23 cellular contexts compared by ENCODE assay signal in genomic region chr12:102232446-102232845, GRCh38. TPM values are rescaled to one million over a fixed set of nuclear protein-coding genes. Genes with fewer than 3 reads are reported as not detected.
DNase-seq lines count a peak whose midpoint lies in the region; ATAC-seq and TF ChIP-seq lines count a peak whose summit lies in the region.
"Had no signal": no experiment of that assay in that cellular context is flagged by ENCODE, and none has a peak within 500 bp of the region (broad histone marks: within the 10 kb centered on the region; RNA-seq: fewer than 3 reads in every experiment).

No MANE protein-coding gene starts in this region.

- H3K36me3 Mint-ChIP-seq in brain, result no peaks in the 10 kb centered on the region
- H3K36me3 Mint-ChIP-seq in CD8-positive, alpha-beta T cell, result no peaks in the 10 kb centered on the region
- H3K36me3 Mint-ChIP-seq: stimulated activated naive B cell treated with anti-CD40 and anti-IgM and Interleukin-4, amounts not matched to agents 10 μg/mL and 1 μg/mL and 100 μg/mL, for 72 hours had no signal

- POLR2A ChIA-PET in A673 (lab: Charles Lee; ENCODE audit: low non-redundant PET), result no interaction called here
- POLR2A ChIA-PET in CD8-positive, alpha-beta T cell (lab: Charles Lee), result no interaction called here

- H3K4me1 ChIP-seq in A673 (ENCODE audit: insufficient read depth, low read length, poor library complexity, severe bottlenecking), result no peaks in the 10 kb centered on the region
- no peaks in the 10 kb centered on the region for H3K4me1 ChIP-seq in left lung
- H3K4me1 ChIP-seq in CD8-positive, alpha-beta T cell (ENCODE audit: insufficient read depth, low read length), result no peaks in the 10 kb centered on the region
- H3K4me1 ChIP-seq: A549, SJSA1, transverse colon had no signal

- no TSS peak for BruUV-seq in A673 (replicated peaks; lab: Mats Ljungman, UMichigan)

- H3K9me3 ChIP-seq in A673 (ENCODE audit: low read depth, low read length, poor library complexity, severe bottlenecking) (no peaks in the 10 kb centered on the region), left lung (no peaks in the 10 kb centered on the region)
- H3K9me3 ChIP-seq in CD8-positive, alpha-beta T cell (ENCODE audit: low read length), result no peaks in the 10 kb centered on the region
- H3K9me3 ChIP-seq: A549, SJSA1, transverse colon had no signal

- TF ChIP-seq CTCF in A673 (conservative IDR thresholded peaks at IDR 0.05; ENCODE audit: low read depth, low read length), result no peak
- no peak for TF ChIP-seq CTCF in GM12864 (IDR thresholded peaks at IDR 0.05; ENCODE audit: low read depth, low read length, missing control alignments)
- no peak for TF ChIP-seq CTCF in brain (conservative IDR thresholded peaks at IDR 0.05)
- TF ChIP-seq CTCF in left lung (IDR thresholded peaks at IDR 0.05), result no peak
- no peak for TF ChIP-seq CTCF in CD8-positive, alpha-beta T cell (IDR thresholded peaks at IDR 0.05)

- CTCF ChIA-PET in A673 (lab: Charles Lee), result no interaction called here
- CTCF ChIA-PET in CD8-positive, alpha-beta T cell (lab: Charles Lee), result no interaction called here

- ATAC-seq in left lung, result peak; percentile 68
- ATAC-seq in CD8-positive, alpha-beta T cell, result no peak
- ATAC-seq in HG02981 (IDR thresholded peaks at IDR 0.05; ENCODE audit: unreplicated experiment), result no peak
- ATAC-seq: A549; stimulated activated naive B cell treated with anti-CD40 and anti-IgM and Interleukin-4, amounts not matched to agents 10 μg/mL and 1 μg/mL and 100 μg/mL, for 72 hours had no signal

- H3K27ac ChIP-seq in A673 (ENCODE audit: low read depth, low read length, poor library complexity, severe bottlenecking) (no peak overlapping the region), left lung (no peak overlapping the region)
- no peak overlapping the region for H3K27ac ChIP-seq in CD8-positive, alpha-beta T cell (ENCODE audit: low read depth, low read length)
- H3K27ac ChIP-seq: A549, SJSA1 had no signal

- no peaks in the 10 kb centered on the region for H3K36me3 ChIP-seq in A673 (ENCODE audit: insufficient read depth, low read length, poor library complexity, severe bottlenecking)
- no peaks in the 10 kb centered on the region for H3K36me3 ChIP-seq in left lung
- H3K36me3 ChIP-seq in CD8-positive, alpha-beta T cell (ENCODE audit: insufficient read depth, low read length), result no peaks in the 10 kb centered on the region
- H3K36me3 ChIP-seq: SJSA1, transverse colon had no signal

- H3K27me3 Mint-ChIP-seq in brain, result peaks cover 8% of the 10 kb centered on the region
- peaks cover 4% of the 10 kb centered on the region for H3K27me3 Mint-ChIP-seq in CD8-positive, alpha-beta T cell (ENCODE audit: low read depth)

- H3K27me3 ChIP-seq in A673 (replicated peaks; ENCODE audit: insufficient read depth, low read depth, low read length, poor library complexity), result peaks cover 54% of the 10 kb centered on the region
- H3K27me3 ChIP-seq in left lung, result no peaks in the 10 kb centered on the region
- H3K27me3 ChIP-seq in CD8-positive, alpha-beta T cell (ENCODE audit: insufficient read depth, low read length), result no peaks in the 10 kb centered on the region
- H3K27me3 ChIP-seq: transverse colon had no signal

- H3K27ac Mint-ChIP-seq in brain, result peak overlapping the region in 3 of 5 experiments; percentile 39 to 65 (median 41)
- no peak overlapping the region for H3K27ac Mint-ChIP-seq in CD8-positive, alpha-beta T cell
- H3K27ac Mint-ChIP-seq: stimulated activated naive B cell treated with anti-CD40 and anti-IgM and Interleukin-4, amounts not matched to agents 10 μg/mL and 1 μg/mL and 100 μg/mL, for 72 hours had no signal

- intact Hi-C loops in A673 (cut with micrococcal nuclease; ENCODE audit: unreplicated experiment), result no loop called here
- intact Hi-C loops in left lung (cut with DNase I), result no loop called here
- intact Hi-C loops in CD8-positive, alpha-beta T cell (cut with DNase I, micrococcal nuclease), result no loop called here

- peak overlapping the region in 1 of 5 experiments; percentile 47 for H3K4me3 Mint-ChIP-seq in brain
- H3K4me3 Mint-ChIP-seq in CD8-positive, alpha-beta T cell, result no peak overlapping the region
- H3K4me3 Mint-ChIP-seq: neural crest cell; stimulated activated naive B cell treated with anti-CD40 and anti-IgM and Interleukin-4, amounts not matched to agents 10 μg/mL and 1 μg/mL and 100 μg/mL, for 72 hours had no signal

- H3K4me1 Mint-ChIP-seq in brain, result no peaks in the 10 kb centered on the region
- no peaks in the 10 kb centered on the region for H3K4me1 Mint-ChIP-seq in CD8-positive, alpha-beta T cell (ENCODE audit: low read depth)
- H3K4me1 Mint-ChIP-seq: neural crest cell; stimulated activated naive B cell treated with anti-CD40 and anti-IgM and Interleukin-4, amounts not matched to agents 10 μg/mL and 1 μg/mL and 100 μg/mL, for 72 hours had no signal

- peaks cover 0 to 1% (median 0%) of the 10 kb centered on the region in 5 experiments for H3K9me3 Mint-ChIP-seq in brain
- H3K9me3 Mint-ChIP-seq in CD8-positive, alpha-beta T cell, result no peaks in the 10 kb centered on the region
- H3K9me3 Mint-ChIP-seq: neural crest cell had no signal

- DNase-seq in A673 (ENCODE audit: low spot score) (peak; percentile 23), GM12864 (ENCODE audit: low read depth) (peak; percentile 4), left lung (no peak), DMS 273 (lab: John Stamatoyannopoulos, UW; ENCODE audit: unreplicated experiment) (no peak), NCI-H446 treated with DMSO at 0.1 percent for 48 hours (lab: John Stamatoyannopoulos, UW) (no peak)
- no peak for DNase-seq in CD8-positive, alpha-beta T cell
- DNase-seq: activated CD4-positive, alpha-beta T cell treated with anti-CD3 and anti-CD28 coated beads for 1 hour; effector CD4-positive, alpha-beta T cell; hypothalamus; Karpas-422; kidney; NCI-H1092; NCI-H526 treated with DMSO at 0.1 percent for 48 hours; stimulated activated naive B cell treated with anti-CD40 and anti-IgM and Interleukin-4, amounts not matched to agents 10 μg/mL and 1 μg/mL and 100 μg/mL, for 72 hours; T1000; transverse colon had no signal

- H3K4me3 ChIP-seq in A673 (ENCODE audit: low read depth, low read length, poor library complexity, severe bottlenecking), result no peak overlapping the region
- H3K4me3 ChIP-seq in GM12864 (ENCODE audit: low read depth, low read length), result no peak overlapping the region
- no peak overlapping the region for H3K4me3 ChIP-seq in left lung
- no peak overlapping the region for H3K4me3 ChIP-seq in CD8-positive, alpha-beta T cell (ENCODE audit: low read depth, low read length)
- H3K4me3 ChIP-seq: A549, SJSA1, transverse colon had no signal

RNA-seq across cellular contexts. Expression of gene PMCH, which starts 34.8 kb away (rescaled TPM):
- total RNA-seq in A673 (2021), result not detected in 2 replicates
- not detected for polyA plus RNA-seq in brain (ENCODE audit: insufficient read depth, low read depth, low replicate concordance)
- total RNA-seq in left lung, result not detected
- not detected for total RNA-seq in CD8-positive, alpha-beta T cell
- total RNA-seq: HT1080, kidney, mesenteric fat pad, neural crest cell, SJSA1, transverse colon had no signal
- polyA plus RNA-seq: A549 had no signal

Comparison
In these comparisons a context has a peak if more than half of its experiments do, and no peak if none do; other contexts are left out.
1. DNase-seq: peak in A673 (single experiment) and GM12864 (single experiment); none in left lung (0 of 2), DMS 273 (single experiment), CD8-positive, alpha-beta T cell (0 of 7) and NCI-H446 treated with DMSO at 0.1 percent for 48 hours (single experiment).